Comparison of ENCODE assay signal across 1 cellular context in the genomic region with DNA sequence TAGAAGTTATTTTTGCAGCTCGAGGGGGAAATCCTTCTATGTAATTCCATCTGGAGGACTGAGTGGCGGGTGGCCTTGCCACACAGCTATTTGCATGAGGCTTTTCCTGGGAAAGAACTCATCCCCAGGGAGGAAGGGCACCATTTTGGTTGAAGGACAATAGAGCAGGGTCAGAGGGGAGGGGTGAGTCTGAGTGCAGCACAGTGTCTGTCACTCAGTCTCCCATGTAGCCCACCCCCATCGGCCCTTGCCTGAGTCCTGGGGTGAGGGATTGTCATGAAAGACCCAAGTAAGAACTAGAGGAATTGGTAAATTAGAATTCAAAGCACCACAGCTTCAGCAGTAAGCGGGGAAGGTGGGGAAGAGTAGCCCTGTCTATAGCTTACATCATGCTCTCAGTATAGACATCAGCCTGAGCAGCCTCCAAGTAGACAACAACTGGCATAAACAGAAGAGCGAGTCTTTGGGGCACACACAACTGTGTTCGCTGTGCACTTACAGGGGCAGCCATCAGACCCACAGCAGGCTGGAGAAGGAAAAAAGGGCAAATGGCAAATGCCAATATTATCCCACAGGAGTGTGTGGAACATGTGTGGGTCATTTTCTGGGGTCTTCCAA.
TF ChIP-seq lines count a peak whose summit lies in the region.

No MANE protein-coding gene starts in this region.

TF ChIP-seq in GM23338, 12 proteins besides CTCF, POLR2A, EP300 and RAD21 (continued from another document):
- TF ChIP-seq EZH2phosphoT487 (IDR thresholded peaks at IDR 0.05; ENCODE audit: unreplicated experiment) = no peak
- TF ChIP-seq ZNF114 (CRISPR knock-in tag; IDR thresholded peaks at IDR 0.05) = no peak
- TF ChIP-seq STAT1 (IDR thresholded peaks at IDR 0.05; ENCODE audit: unreplicated experiment) = no peak
- TF ChIP-seq POLR2AphosphoS5 (IDR thresholded peaks at IDR 0.05; ENCODE audit: low read depth) = no peak
- TF ChIP-seq ZNF462 (CRISPR knock-in tag; IDR thresholded peaks at IDR 0.05) = no peak
- no peak for TF ChIP-seq CREB1 (CRISPR knock-in tag; IDR thresholded peaks at IDR 0.05; ENCODE audit: low read depth)
- no peak for TF ChIP-seq NANOG (IDR thresholded peaks at IDR 0.05; ENCODE audit: borderline replicate concordance)
- TF ChIP-seq ZNF331 (CRISPR knock-in tag; IDR thresholded peaks at IDR 0.05; ENCODE audit: low read depth) = no peak
- TF ChIP-seq, protein P1, sequence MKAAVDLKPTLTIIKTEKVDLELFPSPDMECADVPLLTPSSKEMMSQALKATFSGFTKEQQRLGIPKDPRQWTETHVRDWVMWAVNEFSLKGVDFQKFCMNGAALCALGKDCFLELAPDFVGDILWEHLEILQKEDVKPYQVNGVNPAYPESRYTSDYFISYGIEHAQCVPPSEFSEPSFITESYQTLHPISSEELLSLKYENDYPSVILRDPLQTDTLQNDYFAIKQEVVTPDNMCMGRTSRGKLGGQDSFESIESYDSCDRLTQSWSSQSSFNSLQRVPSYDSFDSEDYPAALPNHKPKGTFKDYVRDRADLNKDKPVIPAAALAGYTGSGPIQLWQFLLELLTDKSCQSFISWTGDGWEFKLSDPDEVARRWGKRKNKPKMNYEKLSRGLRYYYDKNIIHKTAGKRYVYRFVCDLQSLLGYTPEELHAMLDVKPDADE (IDR thresholded peaks at IDR 0.05) = no peak
- TF ChIP-seq, protein P2, sequence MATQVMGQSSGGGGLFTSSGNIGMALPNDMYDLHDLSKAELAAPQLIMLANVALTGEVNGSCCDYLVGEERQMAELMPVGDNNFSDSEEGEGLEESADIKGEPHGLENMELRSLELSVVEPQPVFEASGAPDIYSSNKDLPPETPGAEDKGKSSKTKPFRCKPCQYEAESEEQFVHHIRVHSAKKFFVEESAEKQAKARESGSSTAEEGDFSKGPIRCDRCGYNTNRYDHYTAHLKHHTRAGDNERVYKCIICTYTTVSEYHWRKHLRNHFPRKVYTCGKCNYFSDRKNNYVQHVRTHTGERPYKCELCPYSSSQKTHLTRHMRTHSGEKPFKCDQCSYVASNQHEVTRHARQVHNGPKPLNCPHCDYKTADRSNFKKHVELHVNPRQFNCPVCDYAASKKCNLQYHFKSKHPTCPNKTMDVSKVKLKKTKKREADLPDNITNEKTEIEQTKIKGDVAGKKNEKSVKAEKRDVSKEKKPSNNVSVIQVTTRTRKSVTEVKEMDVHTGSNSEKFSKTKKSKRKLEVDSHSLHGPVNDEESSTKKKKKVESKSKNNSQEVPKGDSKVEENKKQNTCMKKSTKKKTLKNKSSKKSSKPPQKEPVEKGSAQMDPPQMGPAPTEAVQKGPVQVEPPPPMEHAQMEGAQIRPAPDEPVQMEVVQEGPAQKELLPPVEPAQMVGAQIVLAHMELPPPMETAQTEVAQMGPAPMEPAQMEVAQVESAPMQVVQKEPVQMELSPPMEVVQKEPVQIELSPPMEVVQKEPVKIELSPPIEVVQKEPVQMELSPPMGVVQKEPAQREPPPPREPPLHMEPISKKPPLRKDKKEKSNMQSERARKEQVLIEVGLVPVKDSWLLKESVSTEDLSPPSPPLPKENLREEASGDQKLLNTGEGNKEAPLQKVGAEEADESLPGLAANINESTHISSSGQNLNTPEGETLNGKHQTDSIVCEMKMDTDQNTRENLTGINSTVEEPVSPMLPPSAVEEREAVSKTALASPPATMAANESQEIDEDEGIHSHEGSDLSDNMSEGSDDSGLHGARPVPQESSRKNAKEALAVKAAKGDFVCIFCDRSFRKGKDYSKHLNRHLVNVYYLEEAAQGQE (IDR thresholded peaks at IDR 0.05; ENCODE audit: unreplicated experiment) = no peak
